In genomic region chr17:9009737-9010136, GRCh38 we compare ENCODE assay signal across 2 cellular contexts.
TF ChIP-seq lines count a peak whose summit lies in the region.

No MANE protein-coding gene starts in this region.

TF ChIP-seq in A549, 52 proteins besides CTCF, POLR2A, EP300 and RAD21 (continued from another document):
- no peak for TF ChIP-seq REST (IDR thresholded peaks at IDR 0.05)
- no peak for TF ChIP-seq TFCP2L1 (CRISPR knock-in tag; IDR thresholded peaks at IDR 0.05)
- TF ChIP-seq PBX3 (IDR thresholded peaks at IDR 0.05) = no peak

TF ChIP-seq in HEK293, 187 proteins besides CTCF, POLR2A, EP300 and RAD21 (continued from another document):
- TF ChIP-seq KLF17 (tag by site-specific recombination; IDR thresholded peaks at IDR 0.05) = 0 out of 2 replicates have a peak, but pooled peaks have one; percentile 22
- no peak for TF ChIP-seq ZNF26 (tag by site-specific recombination; IDR thresholded peaks at IDR 0.05)
- no peak for TF ChIP-seq ZNF140 (tag by site-specific recombination; IDR thresholded peaks at IDR 0.05)
- TF ChIP-seq AEBP2 (tag by site-specific recombination; IDR thresholded peaks at IDR 0.05; ENCODE audit: borderline replicate concordance) = no peak
- TF ChIP-seq OVOL3 (tag by site-specific recombination; IDR thresholded peaks at IDR 0.05) = no peak
- TF ChIP-seq ZNF37A (tag by site-specific recombination; IDR thresholded peaks at IDR 0.05) = no peak
- peak; percentile 31 for TF ChIP-seq PRDM10 (tag by site-specific recombination; IDR thresholded peaks at IDR 0.05)
- peak; percentile 73 for TF ChIP-seq PATZ1 (tag by site-specific recombination; IDR thresholded peaks at IDR 0.05)
- TF ChIP-seq ZNF629 (tag by site-specific recombination; IDR thresholded peaks at IDR 0.05) = peak; percentile 90
- TF ChIP-seq ZBTB21 (tag by site-specific recombination; IDR thresholded peaks at IDR 0.05) = peak; percentile 74; the same call in 1 of the 2 replicates
TF ChIP-seq in HEK293: peak in this region for 16.
